In genomic region chr18:59084286-59084779, GRCh38 we compare ENCODE assay signal across 8 cellular contexts. TPM values are rescaled to one million over a fixed set of nuclear protein-coding genes. Genes with fewer than 3 reads are reported as not detected.
A peak's percentile ranks its signal among the peaks of the same experiment; 100 is the strongest.
DNase-seq lines count a peak whose midpoint lies in the region; ATAC-seq, FAIRE-seq and TF ChIP-seq lines count a peak whose summit lies in the region.

No MANE protein-coding gene starts in this region.

- H2AFZ ChIP-seq in K562 (ENCODE audit: low read depth, low read length): no peak overlapping the region

- peak; percentile 60; the same call in 1 of the 2 replicates for TF ChIP-seq CTCF in HEK293 (tag by site-specific recombination; IDR thresholded peaks at IDR 0.05)
- TF ChIP-seq CTCF in K562 (IDR thresholded peaks at IDR 0.05 in 2 of 3, conservative IDR thresholded peaks at IDR 0.05 in 1 of 3; ENCODE audit: insufficient read depth in 2 of 3, low read depth in 1 of 3, low read length in 3 of 3): peak; percentile 63 to 72 (median 68)

- H3K4me3 ChIP-seq in HEK293 (ENCODE audit: low read depth, low read length) (no peak overlapping the region), K562 (no peak overlapping the region)

- WGBS in K562 (ENCODE audit: insufficient coverage, low coverage, missing lambda C conversion rate): 0% methylated on average over 7 of the region's 7 CpGs

- POLR2A ChIA-PET in HEK293 (lab: Yijun Ruan, JAX) (interaction anchor here (0.6 kb wide), 1 partner anchor 318 kb away, joined by 3 read pairs; no protein-coding TSS in a partner anchor), K562 (lab: Yijun Ruan, JAX) (interaction anchor here (0.7 to 1.3 kb wide), 2 partner anchors 7 to 11 kb away, joined by 3 to 4 read pairs; no protein-coding TSS in a partner anchor)

- peak; percentile 93 for DNase-seq in COLO668 (lab: John Stamatoyannopoulos, UW; ENCODE audit: unreplicated experiment)
- DNase-seq in NCI-H2029 treated with DMSO at 0.1 percent for 48 hours (lab: John Stamatoyannopoulos, UW): peak; percentile 91
- peak; percentile 56 to 68 (median 62) for DNase-seq in K562 (ENCODE audit: extremely low read depth in 1 of 4, low spot score in 3 of 4)
- peak; percentile 71 for DNase-seq in iPS DF 4.7 (ENCODE audit: extremely low read depth, low spot score)
- DNase-seq in stimulated activated CD4-positive, alpha-beta T cell treated with anti-CD3 and anti-CD28 coated beads, Interleukin-12 subunit alpha, Interleukin-12 subunit beta, amount 100 ng/mL, for 24 hours (ENCODE audit: low read depth in 2 of 2): peak; percentile 37 to 66

- H3K27ac ChIP-seq in HEK293 (ENCODE audit: extremely low read depth, low read depth, low read length) (no peak overlapping the region), K562 (ENCODE audit: extremely low read depth, low read depth, low read length) (no peak overlapping the region)

- FAIRE-seq in TTC549 (lab: Jason Lieb, UNC): peak; percentile 38
- FAIRE-seq in K562 (lab: Jason Lieb, UNC): peak; percentile 86

- no peak overlapping the region for H3K4me2 ChIP-seq in K562 (ENCODE audit: insufficient read depth, low read length)

- no peaks in the 10 kb centered on the region for H3K79me2 ChIP-seq in K562 (ENCODE audit: control insufficient read depth, insufficient read depth, low read length)

- no peak overlapping the region for H3K9ac ChIP-seq in K562 (ENCODE audit: insufficient read depth in 1 of 2, low read depth in 2 of 2, low read length in 2 of 2)

- H4K20me1 ChIP-seq in K562 (replicated peaks; ENCODE audit: control insufficient read depth, insufficient read depth, low read length): no peaks in the 10 kb centered on the region

- intact Hi-C loops in K562 (cut with micrococcal nuclease): loop anchor here (5.0 kb wide), 1 partner anchor 318 kb away; no protein-coding TSS in a partner anchor

- no peak for TF ChIP-seq POLR2A in K562 (conservative IDR thresholded peaks at IDR 0.05)

- in situ Hi-C loops in K562 (cut with MboI): no loop called here

- CTCF ChIA-PET in HEK293 (lab: Yijun Ruan, JAX): interaction anchor here (0.7 to 4.3 kb wide), 27 partner anchors 11 to 1736 kb away, joined by 3 to 44 read pairs (median 4); no protein-coding TSS in a partner anchor
- CTCF ChIA-PET in K562 (lab: Yijun Ruan, JAX; ENCODE audit: low intra/inter-chr PET ratio): interaction anchor here (0.5 kb wide), 1 partner anchor 116 kb away, joined by 3 read pairs; no protein-coding TSS in a partner anchor

- ATAC-seq in K562: peak; percentile 88
- no peak for ATAC-seq in HG02759 (IDR thresholded peaks at IDR 0.05; ENCODE audit: unreplicated experiment)

- no peak for TF ChIP-seq EP300 in K562 (IDR thresholded peaks at IDR 0.05; ENCODE audit: low read length)

- peak in 1 of 2 experiments; percentile 39; a peak in 2 of 4 replicates for TF ChIP-seq RAD21 in K562 (CRISPR knock-in tag; conservative IDR thresholded peaks at IDR 0.05 in 1 of 2, IDR thresholded peaks at IDR 0.05 in 1 of 2)

- no peaks in the 10 kb centered on the region for H3K9me3 ChIP-seq in HEK293 (ENCODE audit: control insufficient read depth, insufficient read depth, low read depth, low read length)
- no peaks in the 10 kb centered on the region for H3K9me3 ChIP-seq in K562 (replicated peaks; ENCODE audit: control insufficient read depth, insufficient read depth, low read depth, low read length)

- H3K27me3 ChIP-seq in K562 (ENCODE audit: control insufficient read depth in 2 of 2, insufficient read depth in 2 of 2, low read length in 2 of 2): peaks cover 0 to 5% of the 10 kb centered on the region in 2 experiments; a peak in 2 of 5 replicates

- peaks cover 9% of the 10 kb centered on the region for H3K4me1 ChIP-seq in HEK293 (ENCODE audit: control insufficient read depth, insufficient read depth, low read length)
- no peaks in the 10 kb centered on the region for H3K4me1 ChIP-seq in K562 (replicated peaks in 1 of 2; ENCODE audit: control insufficient read depth in 2 of 2, insufficient read depth in 2 of 2, low read length in 2 of 2)

- H3K9me1 ChIP-seq in K562 (ENCODE audit: control insufficient read depth, insufficient read depth, low read length): no peaks in the 10 kb centered on the region

- H3K36me3 ChIP-seq in HEK293 (ENCODE audit: control insufficient read depth in 2 of 2, insufficient read depth in 1 of 2, low read length in 2 of 2): no peaks in the 10 kb centered on the region
- no peaks in the 10 kb centered on the region for H3K36me3 ChIP-seq in K562 (ENCODE audit: control insufficient read depth, insufficient read depth, low read length)

- no TSS peak for BruUV-seq in K562 (replicated peaks; lab: Mats Ljungman, UMichigan)

TF ChIP-seq in HEK293, 187 proteins besides CTCF, POLR2A, EP300 and RAD21 (continues in another document):
- TF ChIP-seq ZNF660 (tag by site-specific recombination; IDR thresholded peaks at IDR 0.05) (peak; percentile 35; the same call in 1 of the 2 replicates), ZNF654 (tag by site-specific recombination; IDR thresholded peaks at IDR 0.05; ENCODE audit: low read depth) (peak; percentile 35), ZNF19 (tag by site-specific recombination; IDR thresholded peaks at IDR 0.05; ENCODE audit: low read depth) (no peak), ZBTB17 (tag by site-specific recombination; IDR thresholded peaks at IDR 0.05) (0 out of 2 replicates have a peak, but pooled peaks have one; percentile 45), OSR2 (tag by site-specific recombination; IDR thresholded peaks at IDR 0.05) (no peak), ZNF280C (tag by site-specific recombination; IDR thresholded peaks at IDR 0.05) (no peak), OVOL3 (tag by site-specific recombination; IDR thresholded peaks at IDR 0.05) (no peak), ZFP37 (tag by site-specific recombination; IDR thresholded peaks at IDR 0.05) (peak; percentile 46; the same call in 1 of the 2 replicates)

TF ChIP-seq in K562, 482 proteins besides CTCF, POLR2A, EP300 and RAD21:
- TF ChIP-seq SMC3 (conservative IDR thresholded peaks at IDR 0.05; ENCODE audit: insufficient read depth, low read depth, low read length) (peak; percentile 51; the same call in 1 of the 2 replicates), SNIP1 (IDR thresholded peaks at IDR 0.05; ENCODE audit: low read depth) (no peak), ETV1 (tag; conservative IDR thresholded peaks at IDR 0.05; ENCODE audit: low read depth) (peak; percentile 57; the same call in 1 of the 2 replicates)

RNA-seq across cellular contexts. Expression of gene SEC11C, which starts 55.4 kb away (rescaled TPM):
- 6.0 and 24.9 TPM in 2 replicates for total RNA-seq in K562 (2011; cell fraction: chromatin; rRNA removed; ENCODE audit: low replicate concordance)
- total RNA-seq in K562 (2011; cell fraction: nucleolus; rRNA removed): 9.1 and 9.2 TPM in 2 replicates
- 16.2 and 21.9 TPM in 2 replicates for total RNA-seq in K562 (2011; cell fraction: nucleoplasm; rRNA removed)
- 36.1 and 36.5 TPM in 2 replicates for total RNA-seq in K562 (2014; rRNA removed)
- total RNA-seq in K562 (2014; rRNA removed; fragmentation: Illumina TruSeq; extraction: Trizol): 57.6 and 59.5 TPM in 2 replicates
- total RNA-seq in K562 (2015; rRNA removed; fragmentation: Illumina TruSeq; extraction: Trizol): 65.4 and 71.3 TPM in 2 replicates
- total RNA-seq in K562 (2021): 27.9 and 28.7 TPM in 2 replicates
- polyA plus RNA-seq in K562 (2011; rRNA removed): 16.7 and 32.8 TPM in 2 replicates
- polyA plus RNA-seq in K562 (2011; cell fraction: cytosol; rRNA removed): 12.6 and 25.0 TPM in 2 replicates
- polyA plus RNA-seq in K562 (2011; cell fraction: nucleus; rRNA removed): 4.7 and 4.9 TPM in 2 replicates
- 43.9 and 64.2 TPM in 2 replicates for polyA plus RNA-seq in K562 (2012)
- 30.8 and 39.4 TPM in 2 replicates for polyA plus RNA-seq in K562 (2014; fragmentation: Illumina TruSeq; extraction: Trizol)
- 10 to 100 TPM; 22.0 to 29.6 TPM for polyA plus RNA-seq in K562 (2014; fragmentation: Nextera tagmentation; extraction: Ambion mirVana)
- polyA plus RNA-seq in K562 (2014; rRNA removed): 54.3 and 55.0 TPM in 2 replicates
- polyA minus RNA-seq in K562 (2011; rRNA and poly(A)+ RNA removed): 11.2 and 14.2 TPM in 2 replicates
- 6.6 and 7.0 TPM in 2 replicates for polyA minus RNA-seq in K562 (2011; cell fraction: cytosol; rRNA and poly(A)+ RNA removed)
- 1.2 and 3.0 TPM in 2 replicates for polyA minus RNA-seq in K562 (2011; cell fraction: nucleus; rRNA and poly(A)+ RNA removed)
